8 cellular contexts compared by ENCODE assay signal in genomic region chr2:55771612-55772011, GRCh38.
A peak's percentile ranks its signal among the peaks of the same experiment; 100 is the strongest.
DNase-seq lines count a peak whose midpoint lies in the region; ATAC-seq, FAIRE-seq and TF ChIP-seq lines count a peak whose summit lies in the region.

No MANE protein-coding gene starts in this region.

- H3K9ac ChIP-seq in OCI-LY1 (ENCODE audit: low read length), result no peak overlapping the region

- no peak overlapping the region for H2AFZ ChIP-seq in OCI-LY1 (ENCODE audit: low read length)

- no peak for TF ChIP-seq POLR2A in testis (IDR thresholded peaks at IDR 0.05)

- ATAC-seq in Right ventricle myocardium superior (ENCODE audit: poor library complexity) (peak; percentile 55), Right ventricle myocardium inferior (no peak), HG02981 (IDR thresholded peaks at IDR 0.05; ENCODE audit: unreplicated experiment) (no peak)

- H3K9me2 ChIP-seq in OCI-LY1 (ENCODE audit: low read depth, low read length), result no peaks in the 10 kb centered on the region

- DNase-seq in Right ventricle myocardium superior (no peak), Right ventricle myocardium inferior (ENCODE audit: missing footprints) (no peak), fibroblast of pulmonary artery (ENCODE audit: low read depth) (peak; percentile 78), superior temporal gyrus (ENCODE audit: extremely low spot score) (peak; percentile 76), testis (no peak), GM19239 (ENCODE audit: insufficient read length, low spot score) (no peak)

- H3F3A ChIP-seq in OCI-LY1 (ENCODE audit: insufficient read depth, low read length), result no peaks in the 10 kb centered on the region

- TF ChIP-seq CTCF in OCI-LY1 (IDR thresholded peaks at IDR 0.05; ENCODE audit: low read length) (peak; percentile 52), fibroblast of pulmonary artery (IDR thresholded peaks at IDR 0.05; ENCODE audit: low read length, missing control alignments) (peak; percentile 68), testis (IDR thresholded peaks at IDR 0.05) (peak in 1 of 3 experiments; percentile 41)

- FAIRE-seq in GM19239 (lab: Jason Lieb, UNC), result no peak

- H3K36me3 ChIP-seq in OCI-LY1 (ENCODE audit: insufficient read depth, low read length) (no peaks in the 10 kb centered on the region), testis (ENCODE audit: low read depth, missing control alignments) (no peaks in the 10 kb centered on the region)

- no peak overlapping the region for H3K4me2 ChIP-seq in OCI-LY1 (ENCODE audit: low read length)

- H3K4me1 ChIP-seq in OCI-LY1 (ENCODE audit: insufficient read depth, low read length, severe bottlenecking) (no peaks in the 10 kb centered on the region), testis (no peaks in the 10 kb centered on the region)

- H3K27me3 ChIP-seq in OCI-LY1 (ENCODE audit: insufficient read depth, low read length) (no peaks in the 10 kb centered on the region), testis (no peaks in the 10 kb centered on the region)

- H3K9me3 ChIP-seq in OCI-LY1 (ENCODE audit: low read length) (no peaks in the 10 kb centered on the region), testis (no peaks in the 10 kb centered on the region)

- H3K4me3 ChIP-seq in OCI-LY1 (ENCODE audit: low read depth, low read length, poor library complexity, severe bottlenecking) (no peak overlapping the region), fibroblast of pulmonary artery (replicated peaks; ENCODE audit: low read depth, low read length) (no peak overlapping the region), testis (no peak overlapping the region)

- no peaks in the 10 kb centered on the region for H4K20me1 ChIP-seq in OCI-LY1 (ENCODE audit: insufficient read depth, low read length)

- H3K27ac ChIP-seq in OCI-LY1 (ENCODE audit: low read depth, low read length, poor library complexity, severe bottlenecking), result no peak overlapping the region
- no peak overlapping the region for H3K27ac ChIP-seq in testis

- 36 to 40% methylated on average over 2 of the region's 2 CpGs for WGBS in testis, 2 donors

- intact Hi-C loops in Right ventricle myocardium superior (cut with DNase I), result loop anchor here (5.0 kb wide), 1 partner anchor 191 kb away; no protein-coding TSS in a partner anchor
- intact Hi-C loops in Right ventricle myocardium inferior (cut with DNase I), result loop anchor here (2.0 kb wide), 1 partner anchor 191 kb away; no protein-coding TSS in a partner anchor
- intact Hi-C loops in testis (cut with DNase I; ENCODE audit: low total_unique reads), result no loop called here

- no peaks in the 10 kb centered on the region for H3K79me2 ChIP-seq in OCI-LY1 (ENCODE audit: insufficient read depth, low read length)

Comparison
In these comparisons a context has a peak if more than half of its experiments do, and no peak if none do; other contexts are left out.
1. DNase-seq: peak in fibroblast of pulmonary artery (single experiment) and superior temporal gyrus (single experiment); none in Right ventricle myocardium superior (single experiment), Right ventricle myocardium inferior (single experiment), testis (single experiment) and GM19239 (single experiment).